ENCODE assay signal across 8 cellular contexts in genomic region chr2:64273524-64274398, GRCh38.
DNase-seq lines count a peak whose midpoint lies in the region; ATAC-seq and TF ChIP-seq lines count a peak whose summit lies in the region.

No MANE protein-coding gene starts in this region.

- H3K27ac ChIP-seq in fibroblast of lung (ENCODE audit: insufficient read depth, low read length): peak overlapping the region; percentile 11

- TF ChIP-seq CTCF in fibroblast of lung (conservative IDR thresholded peaks at IDR 0.05 in 1 of 2, IDR thresholded peaks at IDR 0.05 in 1 of 2; ENCODE audit: low read depth in 1 of 2, low read length in 2 of 2) (no peak), osteocyte (IDR thresholded peaks at IDR 0.05) (no peak)

- H3K27me3 Mint-ChIP-seq in osteocyte (ENCODE audit: unreplicated experiment): no peaks in the 10 kb centered on the region

- H3K4me3 Mint-ChIP-seq in osteocyte (ENCODE audit: unreplicated experiment): no peak overlapping the region

- ATAC-seq in SK-N-SH treated with all-trans-retinoic acid at 6 μM for 48 hours: peak; percentile 88
- ATAC-seq in HG02798 (IDR thresholded peaks at IDR 0.05; ENCODE audit: poor library complexity, unreplicated experiment): no peak
- ATAC-seq in GM21447 (IDR thresholded peaks at IDR 0.05; ENCODE audit: unreplicated experiment): no peak

- peaks cover 20% of the 10 kb centered on the region for H3K4me1 ChIP-seq in fibroblast of lung (ENCODE audit: control insufficient read depth, extremely low read depth, insufficient read depth, low read length)

- H3K9me3 ChIP-seq in fibroblast of lung (ENCODE audit: control insufficient read depth, insufficient read depth, low read depth, low read length): no peaks in the 10 kb centered on the region

- peaks cover 51% of the 10 kb centered on the region for H3K4me1 Mint-ChIP-seq in osteocyte (ENCODE audit: unreplicated experiment)

- no peak overlapping the region for H2AFZ ChIP-seq in fibroblast of lung (ENCODE audit: low read length)

- H3K9ac ChIP-seq in fibroblast of lung (ENCODE audit: insufficient read depth, low read length): no peak overlapping the region

- DNase-seq in GOT3 (lab: John Stamatoyannopoulos, UW) (peak; percentile 45), fibroblast of lung (ENCODE audit: low read depth in 2 of 2) (peak; percentile 70 to 95), osteocyte (ENCODE audit: extremely low spot score, unreplicated experiment) (no peak), NCI-H146 treated with DMSO at 0.1 percent for 48 hours (lab: John Stamatoyannopoulos, UW; ENCODE audit: unreplicated experiment) (no peak), posterior cingulate gyrus (no peak)

- H3K4me2 ChIP-seq in fibroblast of lung (ENCODE audit: extremely low read depth, insufficient read depth, low read length): no peak overlapping the region

- H3K36me3 ChIP-seq in fibroblast of lung (ENCODE audit: control insufficient read depth, insufficient read depth, low read length): no peaks in the 10 kb centered on the region

- H3K27ac Mint-ChIP-seq in osteocyte (ENCODE audit: unreplicated experiment): peak overlapping the region; percentile 87

- intact Hi-C loops in posterior cingulate gyrus (cut with DNase I): no loop called here

- H3K4me3 ChIP-seq in fibroblast of lung (replicated peaks in 1 of 4; ENCODE audit: control extremely low read depth in 1 of 4, insufficient read depth in 1 of 4, low read depth in 3 of 4, low read length in 4 of 4): no peak overlapping the region

- H3K79me2 ChIP-seq in fibroblast of lung (ENCODE audit: control insufficient read depth, insufficient read depth, low read length): no peaks in the 10 kb centered on the region

- H3K27me3 ChIP-seq in fibroblast of lung (ENCODE audit: control insufficient read depth, insufficient read depth, low read length): no peaks in the 10 kb centered on the region

- no peaks in the 10 kb centered on the region for H4K20me1 ChIP-seq in fibroblast of lung (ENCODE audit: control insufficient read depth, extremely low read depth, insufficient read depth, low read length)

- H3K9me3 Mint-ChIP-seq in osteocyte (ENCODE audit: unreplicated experiment): peaks cover 3% of the 10 kb centered on the region

- no peaks in the 10 kb centered on the region for H3K36me3 Mint-ChIP-seq in osteocyte (ENCODE audit: unreplicated experiment)

TF ChIP-seq in SK-N-SH treated with all-trans-retinoic acid at 6 μM for 48 hours, 23 proteins besides CTCF, POLR2A, EP300 and RAD21:
- TF ChIP-seq ZFP3 (CRISPR knock-in tag; IDR thresholded peaks at IDR 0.05) (peak; percentile 38; the same call in 1 of the 2 replicates), PPARA (CRISPR knock-in tag; IDR thresholded peaks at IDR 0.05; ENCODE audit: borderline replicate concordance) (no peak), RARB (CRISPR knock-in tag; IDR thresholded peaks at IDR 0.05) (no peak), SNAI2 (CRISPR knock-in tag; IDR thresholded peaks at IDR 0.05) (peak; percentile 6; the same call in 1 of the 2 replicates), ZFP30 (CRISPR knock-in tag; IDR thresholded peaks at IDR 0.05) (no peak), CSDC2 (CRISPR knock-in tag; IDR thresholded peaks at IDR 0.05) (0 out of 2 replicates have a peak, but pooled peaks have one; percentile 20), ISL1 (CRISPR knock-in tag; IDR thresholded peaks at IDR 0.05) (peak; percentile 55)
- TF ChIP-seq, protein P1, sequence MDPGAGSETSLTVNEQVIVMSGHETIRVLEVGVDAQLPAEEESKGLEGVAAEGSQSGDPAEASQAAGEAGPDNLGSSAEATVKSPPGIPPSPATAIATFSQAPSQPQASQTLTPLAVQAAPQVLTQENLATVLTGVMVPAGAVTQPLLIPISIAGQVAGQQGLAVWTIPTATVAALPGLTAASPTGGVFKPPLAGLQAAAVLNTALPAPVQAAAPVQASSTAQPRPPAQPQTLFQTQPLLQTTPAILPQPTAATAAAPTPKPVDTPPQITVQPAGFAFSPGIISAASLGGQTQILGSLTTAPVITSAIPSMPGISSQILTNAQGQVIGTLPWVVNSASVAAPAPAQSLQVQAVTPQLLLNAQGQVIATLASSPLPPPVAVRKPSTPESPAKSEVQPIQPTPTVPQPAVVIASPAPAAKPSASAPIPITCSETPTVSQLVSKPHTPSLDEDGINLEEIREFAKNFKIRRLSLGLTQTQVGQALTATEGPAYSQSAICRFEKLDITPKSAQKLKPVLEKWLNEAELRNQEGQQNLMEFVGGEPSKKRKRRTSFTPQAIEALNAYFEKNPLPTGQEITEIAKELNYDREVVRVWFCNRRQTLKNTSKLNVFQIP (CRISPR knock-in tag; IDR thresholded peaks at IDR 0.05; ENCODE audit: borderline replicate concordance, low read depth): no peak
TF ChIP-seq in SK-N-SH treated with all-trans-retinoic acid at 6 μM for 48 hours: peak in this region for 4.

Comparison
In these comparisons a context has a peak if more than half of its experiments do, and no peak if none do; other contexts are left out.
1. DNase-seq: peak in GOT3 (single experiment) and fibroblast of lung (2 of 2); none in osteocyte (single experiment), NCI-H146 treated with DMSO at 0.1 percent for 48 hours (single experiment) and posterior cingulate gyrus (0 of 10).